Comparison of ENCODE assay signal across 7 cellular contexts in genomic region chr10:97210576-97210975, GRCh38. TPM values are rescaled to one million over a fixed set of nuclear protein-coding genes. Genes with fewer than 3 reads are reported as not detected.
DNase-seq lines count a peak whose midpoint lies in the region; ATAC-seq and TF ChIP-seq lines count a peak whose summit lies in the region.

No MANE protein-coding gene starts in this region.

- intact Hi-C loops in ascending aorta (cut with DNase I): loop anchor here (1.0 kb wide), 1 partner anchor 137 kb away; no protein-coding TSS in a partner anchor

- no peaks in the 10 kb centered on the region for H3K36me3 ChIP-seq in ascending aorta

- ATAC-seq in GM21367 (IDR thresholded peaks at IDR 0.05; ENCODE audit: unreplicated experiment): no peak

- H3K4me3 ChIP-seq in GM12865 (ENCODE audit: low read depth, low read length) (no peak overlapping the region), ascending aorta (no peak overlapping the region)

- TF ChIP-seq CTCF in GM12865 (IDR thresholded peaks at IDR 0.05; ENCODE audit: insufficient read depth, low read depth, low read length, missing control alignments): peak; percentile 94
- peak; percentile 71 to 96 (median 94) for TF ChIP-seq CTCF in ascending aorta (IDR thresholded peaks at IDR 0.05)

- no peaks in the 10 kb centered on the region for H3K27me3 ChIP-seq in ascending aorta

- H3K27ac ChIP-seq in ascending aorta: no peak overlapping the region

- peak; percentile 79 for DNase-seq in GM12865 (ENCODE audit: low read depth)
- DNase-seq in NAMALWA (ENCODE audit: low spot score): peak; percentile 84
- DNase-seq in T1000 (lab: John Stamatoyannopoulos, UW): peak; percentile 58
- DNase-seq in ascending aorta (ENCODE audit: low spot score in 2 of 2): peak in 1 of 2 donors; percentile 82
- peak in 38 of 51 donors; percentile 3 to 73 (median 40) for DNase-seq in hypothalamus (lab: John Stamatoyannopoulos, UW)
- DNase-seq in stimulated activated CD4-positive, alpha-beta T cell treated with anti-CD3 and anti-CD28 coated beads, Interleukin-12 subunit alpha, Interleukin-12 subunit beta, amount 100 ng/mL, for 24 hours (ENCODE audit: low read depth in 2 of 2): peak; percentile 49 to 67

- H3K4me1 ChIP-seq in ascending aorta: no peaks in the 10 kb centered on the region

- no peaks in the 10 kb centered on the region for H3K9me3 ChIP-seq in ascending aorta

RNA-seq across cellular contexts. Expression of gene SLIT1, which starts 24.8 kb away (rescaled TPM):
- total RNA-seq in ascending aorta: not detected
